9 cellular contexts compared by ENCODE assay signal in genomic region chr1:95071539-95071938, GRCh38. TPM values are rescaled to one million over a fixed set of nuclear protein-coding genes. Genes with fewer than 3 reads are reported as not detected.
DNase-seq lines count a peak whose midpoint lies in the region; ATAC-seq and TF ChIP-seq lines count a peak whose summit lies in the region.
"Had no signal": no experiment of that assay in that cellular context is flagged by ENCODE, and none has a peak within 500 bp of the region (broad histone marks: within the 10 kb centered on the region; RNA-seq: fewer than 3 reads in every experiment).

No MANE protein-coding gene starts in this region.

- H3K9me3 Mint-ChIP-seq in activated naive CD4-positive, alpha-beta T cell treated with anti-CD3 and anti-CD28 coated beads, Interleukin-2, amount 10 ng/mL, durations not matched to agents 7 days and 5 days: no peaks in the 10 kb centered on the region
- no peaks in the 10 kb centered on the region for H3K9me3 Mint-ChIP-seq in activated naive CD8-positive, alpha-beta T cell treated with anti-CD3 and anti-CD28 coated beads, Interleukin-2, amount 10 ng/mL, durations not matched to agents 7 days and 5 days
- H3K9me3 Mint-ChIP-seq in type B pancreatic cell: no peaks in the 10 kb centered on the region

- DNase-seq in activated naive CD4-positive, alpha-beta T cell treated with anti-CD3 and anti-CD28 coated beads, Interleukin-2, amount 10 ng/mL, durations not matched to agents 7 days and 5 days: no peak
- no peak for DNase-seq in activated naive CD4-positive, alpha-beta T cell (lab: John Stamatoyannopoulos, UW)
- DNase-seq in activated naive CD8-positive, alpha-beta T cell treated with anti-CD3 and anti-CD28 coated beads, Interleukin-2, amount 10 ng/mL, durations not matched to agents 7 days and 5 days: no peak
- DNase-seq in lower lobe of right lung: no peak
- DNase-seq in type B pancreatic cell (ENCODE audit: extremely low spot score, unreplicated experiment): no peak
- DNase-seq in omental fat pad (ENCODE audit: low spot score): no peak
- DNase-seq in cerebellar nuclear complex (lab: John Stamatoyannopoulos, UW): no peak
- DNase-seq: amygdala had no signal

- H3K4me3 ChIP-seq in lower lobe of right lung: peak overlapping the region; percentile 73

- H3K27ac ChIP-seq in lower lobe of right lung: no peak overlapping the region

- no peak for ATAC-seq in activated naive CD8-positive, alpha-beta T cell treated with anti-CD3 and anti-CD28 coated beads, Interleukin-2, amount 10 ng/mL, durations not matched to agents 7 days and 5 days (ENCODE audit: low read depth)
- ATAC-seq in lower lobe of right lung: no peak
- ATAC-seq in omental fat pad (ENCODE audit: low FRiP score): no peak
- ATAC-seq in HG03432 (IDR thresholded peaks at IDR 0.05; ENCODE audit: unreplicated experiment): no peak

- no peaks in the 10 kb centered on the region for H3K9me3 ChIP-seq in lower lobe of right lung

- peaks cover 5% of the 10 kb centered on the region for H3K27me3 Mint-ChIP-seq in activated naive CD4-positive, alpha-beta T cell treated with anti-CD3 and anti-CD28 coated beads, Interleukin-2, amount 10 ng/mL, durations not matched to agents 7 days and 5 days
- H3K27me3 Mint-ChIP-seq in activated naive CD8-positive, alpha-beta T cell treated with anti-CD3 and anti-CD28 coated beads, Interleukin-2, amount 10 ng/mL, durations not matched to agents 7 days and 5 days: peaks cover 3% of the 10 kb centered on the region
- H3K27me3 Mint-ChIP-seq in type B pancreatic cell: no peaks in the 10 kb centered on the region

- TF ChIP-seq CTCF in lower lobe of right lung (IDR thresholded peaks at IDR 0.05) (no peak), type B pancreatic cell (conservative IDR thresholded peaks at IDR 0.05) (no peak), omental fat pad (IDR thresholded peaks at IDR 0.05) (no peak)

- peaks cover 12% of the 10 kb centered on the region for H3K4me1 ChIP-seq in lower lobe of right lung

- peaks cover 18% of the 10 kb centered on the region for H3K4me1 Mint-ChIP-seq in activated naive CD4-positive, alpha-beta T cell treated with anti-CD3 and anti-CD28 coated beads, Interleukin-2, amount 10 ng/mL, durations not matched to agents 7 days and 5 days
- peaks cover 14% of the 10 kb centered on the region for H3K4me1 Mint-ChIP-seq in activated naive CD8-positive, alpha-beta T cell treated with anti-CD3 and anti-CD28 coated beads, Interleukin-2, amount 10 ng/mL, durations not matched to agents 7 days and 5 days
- H3K4me1 Mint-ChIP-seq in type B pancreatic cell (ENCODE audit: unreplicated experiment): peaks cover 27% of the 10 kb centered on the region

- intact Hi-C loops in lower lobe of right lung (cut with DNase I): no loop called here

- CTCF ChIA-PET in activated naive CD4-positive, alpha-beta T cell treated with anti-CD3 and anti-CD28 coated beads, Interleukin-2, amount 10 ng/mL, durations not matched to agents 7 days and 5 days (lab: Charles Lee): no interaction called here

- POLR2A ChIA-PET in activated naive CD8-positive, alpha-beta T cell treated with anti-CD3 and anti-CD28 coated beads, Interleukin-2, amount 10 ng/mL, durations not matched to agents 7 days and 5 days (lab: Charles Lee): no interaction called here

- H3K27ac Mint-ChIP-seq in activated naive CD4-positive, alpha-beta T cell treated with anti-CD3 and anti-CD28 coated beads, Interleukin-2, amount 10 ng/mL, durations not matched to agents 7 days and 5 days: no peak overlapping the region
- peak overlapping the region; percentile 91 for H3K27ac Mint-ChIP-seq in activated naive CD8-positive, alpha-beta T cell treated with anti-CD3 and anti-CD28 coated beads, Interleukin-2, amount 10 ng/mL, durations not matched to agents 7 days and 5 days
- H3K27ac Mint-ChIP-seq in type B pancreatic cell: peak overlapping the region; percentile 92

- H3K27me3 ChIP-seq in lower lobe of right lung (ENCODE audit: low read depth): no peaks in the 10 kb centered on the region

- H3K4me3 Mint-ChIP-seq in activated naive CD4-positive, alpha-beta T cell treated with anti-CD3 and anti-CD28 coated beads, Interleukin-2, amount 10 ng/mL, durations not matched to agents 7 days and 5 days: peak overlapping the region; percentile 86
- peak overlapping the region; percentile 90 for H3K4me3 Mint-ChIP-seq in activated naive CD8-positive, alpha-beta T cell treated with anti-CD3 and anti-CD28 coated beads, Interleukin-2, amount 10 ng/mL, durations not matched to agents 7 days and 5 days
- peak overlapping the region; percentile 99 for H3K4me3 Mint-ChIP-seq in type B pancreatic cell

- H3K36me3 Mint-ChIP-seq in activated naive CD4-positive, alpha-beta T cell treated with anti-CD3 and anti-CD28 coated beads, Interleukin-2, amount 10 ng/mL, durations not matched to agents 7 days and 5 days: no peaks in the 10 kb centered on the region
- peaks cover 2% of the 10 kb centered on the region for H3K36me3 Mint-ChIP-seq in activated naive CD8-positive, alpha-beta T cell treated with anti-CD3 and anti-CD28 coated beads, Interleukin-2, amount 10 ng/mL, durations not matched to agents 7 days and 5 days
- H3K36me3 Mint-ChIP-seq in type B pancreatic cell: no peaks in the 10 kb centered on the region

- H3K36me3 ChIP-seq in lower lobe of right lung: no peaks in the 10 kb centered on the region

RNA-seq across cellular contexts. Expression of gene ALG14, which starts 1.2 kb away (rescaled TPM):
- 1 to 10 TPM; 1.8 to 2.1 TPM for total RNA-seq in activated naive CD8-positive, alpha-beta T cell treated with anti-CD3 and anti-CD28 coated beads, Interleukin-2, amount 10 ng/mL, durations not matched to agents 7 days and 5 days
- total RNA-seq in lower lobe of right lung: 4.6 TPM
- total RNA-seq in type B pancreatic cell (ENCODE audit: low replicate concordance): 5.0 and 5.5 TPM in 2 replicates
- total RNA-seq in omental fat pad: 1 to 10 TPM in 3 of 4 donors, under 1 TPM in 1; 0.79 to 2.8 (median 1.4) TPM

RNA-seq across cellular contexts. Expression of gene TLCD4, which starts 45.6 kb away (rescaled TPM):
- under 1 TPM; 0.03 to 0.06 TPM for total RNA-seq in activated naive CD8-positive, alpha-beta T cell treated with anti-CD3 and anti-CD28 coated beads, Interleukin-2, amount 10 ng/mL, durations not matched to agents 7 days and 5 days
- total RNA-seq in lower lobe of right lung (11.3 TPM), type B pancreatic cell (ENCODE audit: low replicate concordance) (6.9 and 17.7 TPM in 2 replicates), omental fat pad (10 to 100 TPM in 1 of 4 donors, 1 to 10 TPM in 3; 3.7 to 18.5 (median 6.1) TPM)
